Comparison of ENCODE assay signal across 29 cellular contexts in genomic region chr11:64739871-64740270, GRCh38. TPM values are rescaled to one million over a fixed set of nuclear protein-coding genes. Genes with fewer than 3 reads are reported as not detected.
DNase-seq lines count a peak whose midpoint lies in the region; ATAC-seq and TF ChIP-seq lines count a peak whose summit lies in the region.
"Had no signal": no experiment of that assay in that cellular context is flagged by ENCODE, and none has a peak within 500 bp of the region (broad histone marks: within the 10 kb centered on the region; RNA-seq: fewer than 3 reads in every experiment).

No MANE protein-coding gene starts in this region.

- peaks cover 54% of the 10 kb centered on the region for H3K36me3 Mint-ChIP-seq in activated naive CD4-positive, alpha-beta T cell treated with anti-CD3 and anti-CD28 coated beads, Interleukin-2, amount 10 ng/mL, durations not matched to agents 7 days and 5 days
- peaks cover 36 to 58% of the 10 kb centered on the region in 2 donors for H3K36me3 Mint-ChIP-seq in CD4-positive, alpha-beta memory T cell
- H3K36me3 Mint-ChIP-seq in endothelial cell (ENCODE audit: low read depth, unreplicated experiment), result peaks cover 29% of the 10 kb centered on the region
- peaks cover 34% of the 10 kb centered on the region for H3K36me3 Mint-ChIP-seq in stimulated activated effector memory CD8-positive, alpha-beta T cell treated with anti-CD3 and anti-CD28 coated beads, Interleukin-12 subunit alpha, Interleukin-12 subunit beta, amount 100 ng/mL, for 72 hours

- no peak overlapping the region for H3K27ac ChIP-seq in CD4-positive, alpha-beta memory T cell (ENCODE audit: low read depth, low read length)
- H3K27ac ChIP-seq: C4-2B, HL-60, PC-9 had no signal

- no peaks in the 10 kb centered on the region for H3K27me3 Mint-ChIP-seq in activated naive CD4-positive, alpha-beta T cell treated with anti-CD3 and anti-CD28 coated beads, Interleukin-2, amount 10 ng/mL, durations not matched to agents 7 days and 5 days
- H3K27me3 Mint-ChIP-seq in CD4-positive, alpha-beta memory T cell, result no peaks in the 10 kb centered on the region
- H3K27me3 Mint-ChIP-seq in endothelial cell (ENCODE audit: unreplicated experiment), result peaks cover 10% of the 10 kb centered on the region

- POLR2A ChIA-PET in CD4-positive, alpha-beta memory T cell (lab: Charles Lee; ENCODE audit: partially characterized antibody), result interaction anchor here (0.9 to 26.2 kb wide), 5 partner anchors 9 to 63 kb away, joined by 3 to 1500 read pairs (median 4); partner anchors contain the start of genes PYGM and SF1

- H3K4me3 Mint-ChIP-seq in activated naive CD4-positive, alpha-beta T cell treated with anti-CD3 and anti-CD28 coated beads, Interleukin-2, amount 10 ng/mL, durations not matched to agents 7 days and 5 days, result no peak overlapping the region
- H3K4me3 Mint-ChIP-seq in CD4-positive, alpha-beta memory T cell, result peak overlapping the region in 3 of 8 donors; percentile 29 to 83 (median 59)
- peak overlapping the region; percentile 80 for H3K4me3 Mint-ChIP-seq in endothelial cell (ENCODE audit: unreplicated experiment)
- H3K4me3 Mint-ChIP-seq in stimulated activated effector memory CD8-positive, alpha-beta T cell treated with anti-CD3 and anti-CD28 coated beads, Interleukin-12 subunit alpha, Interleukin-12 subunit beta, amount 100 ng/mL, for 72 hours, result no peak overlapping the region

- H3K36me3 ChIP-seq in CD4-positive, alpha-beta memory T cell (ENCODE audit: insufficient read depth, low read length), result peaks cover 52% of the 10 kb centered on the region

- H3K4me1 Mint-ChIP-seq in activated naive CD4-positive, alpha-beta T cell treated with anti-CD3 and anti-CD28 coated beads, Interleukin-2, amount 10 ng/mL, durations not matched to agents 7 days and 5 days, result peaks cover 37% of the 10 kb centered on the region
- H3K4me1 Mint-ChIP-seq in CD4-positive, alpha-beta memory T cell, result peaks cover 19 to 56% (median 33%) of the 10 kb centered on the region in 4 donors
- peaks cover 28% of the 10 kb centered on the region for H3K4me1 Mint-ChIP-seq in endothelial cell (ENCODE audit: unreplicated experiment)
- H3K4me1 Mint-ChIP-seq in stimulated activated effector memory CD8-positive, alpha-beta T cell treated with anti-CD3 and anti-CD28 coated beads, Interleukin-12 subunit alpha, Interleukin-12 subunit beta, amount 100 ng/mL, for 72 hours, result peaks cover 41% of the 10 kb centered on the region

- H3K4me1 ChIP-seq in CD4-positive, alpha-beta memory T cell (ENCODE audit: insufficient read depth, low read length), result peaks cover 38% of the 10 kb centered on the region

- peak overlapping the region; percentile 12 for H3K27ac Mint-ChIP-seq in activated naive CD4-positive, alpha-beta T cell treated with anti-CD3 and anti-CD28 coated beads, Interleukin-2, amount 10 ng/mL, durations not matched to agents 7 days and 5 days
- peak overlapping the region in 5 of 7 donors; percentile 20 to 90 (median 74) for H3K27ac Mint-ChIP-seq in CD4-positive, alpha-beta memory T cell
- no peak overlapping the region for H3K27ac Mint-ChIP-seq in endothelial cell (ENCODE audit: unreplicated experiment)
- H3K27ac Mint-ChIP-seq in stimulated activated effector memory CD8-positive, alpha-beta T cell treated with anti-CD3 and anti-CD28 coated beads, Interleukin-12 subunit alpha, Interleukin-12 subunit beta, amount 100 ng/mL, for 72 hours, result peak overlapping the region; percentile 83

- no peak for DNase-seq in activated naive CD4-positive, alpha-beta T cell treated with anti-CD3 and anti-CD28 coated beads, Interleukin-2, amount 10 ng/mL, durations not matched to agents 7 days and 5 days
- no peak for DNase-seq in activated naive CD4-positive, alpha-beta T cell treated with anti-CD3 and anti-CD28 coated beads, Interleukin-2, amount 50 U/mL, for 16 hours
- DNase-seq in CD4-positive, alpha-beta memory T cell, result no peak
- no peak for DNase-seq in endothelial cell (ENCODE audit: low spot score)
- no peak for DNase-seq in stimulated activated effector memory CD8-positive, alpha-beta T cell treated with anti-CD3 and anti-CD28 coated beads, Interleukin-12 subunit alpha, Interleukin-12 subunit beta, amount 100 ng/mL, for 72 hours (ENCODE audit: low spot score in 2 of 2)
- DNase-seq: COR-L47, DMS 273 treated with DMSO at 0.1 percent for 48 hours, DMS79 treated with DMSO at 0.1 percent for 48 hours, GOT3, KBM-7, MM.1S, NCI-H1048, NCI-H1417 treated with DMSO at 0.1 percent for 48 hours, NCI-H1930, NCI-H2227 treated with DMSO at 0.1 percent for 48 hours, NCI-H510A treated with DMSO at 0.1 percent for 48 hours, NCI-H748 treated with DMSO at 0.1 percent for 48 hours, PC-9, RPMI8226, SIG-M5 had no signal

- ATAC-seq in stimulated activated effector memory CD8-positive, alpha-beta T cell treated with anti-CD3 and anti-CD28 coated beads, Interleukin-12 subunit alpha, Interleukin-12 subunit beta, amount 100 ng/mL, for 72 hours, result no peak
- ATAC-seq in GM21528 (IDR thresholded peaks at IDR 0.05; ENCODE audit: low FRiP score, unreplicated experiment) (no peak), GM18858 (IDR thresholded peaks at IDR 0.05; ENCODE audit: unreplicated experiment) (no peak)
- ATAC-seq: GM12878, HCT116, HepG2, SK-N-SH treated with all-trans-retinoic acid at 6 μM for 48 hours had no signal

- CTCF ChIA-PET in activated naive CD4-positive, alpha-beta T cell treated with anti-CD3 and anti-CD28 coated beads, Interleukin-2, amount 10 ng/mL, durations not matched to agents 7 days and 5 days (lab: Charles Lee), result interaction anchor here (0.6 to 13.4 kb wide), 5 partner anchors 18 to 1655 kb away, joined by 3 to 208 read pairs (median 3); partner anchors contain the start of gene PYGM
- CTCF ChIA-PET in CD4-positive, alpha-beta memory T cell (lab: Charles Lee; ENCODE audit: partially characterized antibody), result interaction anchor here (0.8 to 10.2 kb wide), 3 partner anchors 23 to 33 kb away, joined by 3 to 135 read pairs (median 4); partner anchors contain the start of gene PYGM

- H3K27me3 ChIP-seq in CD4-positive, alpha-beta memory T cell (ENCODE audit: insufficient read depth, low read length), result no peaks in the 10 kb centered on the region

- no peak for TF ChIP-seq CTCF in endothelial cell (IDR thresholded peaks at IDR 0.05; ENCODE audit: unreplicated experiment)

- H3K9me3 Mint-ChIP-seq in activated naive CD4-positive, alpha-beta T cell treated with anti-CD3 and anti-CD28 coated beads, Interleukin-2, amount 10 ng/mL, durations not matched to agents 7 days and 5 days, result no peaks in the 10 kb centered on the region
- H3K9me3 Mint-ChIP-seq in CD4-positive, alpha-beta memory T cell, result no peaks in the 10 kb centered on the region
- no peaks in the 10 kb centered on the region for H3K9me3 Mint-ChIP-seq in endothelial cell (ENCODE audit: unreplicated experiment)
- no peaks in the 10 kb centered on the region for H3K9me3 Mint-ChIP-seq in stimulated activated effector memory CD8-positive, alpha-beta T cell treated with anti-CD3 and anti-CD28 coated beads, Interleukin-12 subunit alpha, Interleukin-12 subunit beta, amount 100 ng/mL, for 72 hours

- H3K9me3 ChIP-seq in CD4-positive, alpha-beta memory T cell (ENCODE audit: control insufficient read depth in 1 of 2, low read length in 2 of 2), result no peaks in the 10 kb centered on the region

- intact Hi-C loops in CD4-positive, alpha-beta memory T cell (cut with micrococcal nuclease), result loop anchor here (10.0 kb wide), 1 partner anchor 375 kb away; the partner anchor contains the start of genes TM7SF2 and ZNHIT2

- H3K4me3 ChIP-seq in CD4-positive, alpha-beta memory T cell (ENCODE audit: low read length in 2 of 2), result no peak overlapping the region
- H3K4me3 ChIP-seq: GM12878, PC-9 had no signal

RNA-seq across cellular contexts. Expression of gene RASGRP2, which starts 4.1 kb away (rescaled TPM):
- total RNA-seq in CD4-positive, alpha-beta memory T cell, result 100 to 1,000 TPM; 440 to 463 TPM
- polyA plus RNA-seq in CD4-positive, alpha-beta memory T cell, result 100 to 1,000 TPM; 177 to 208 TPM
- total RNA-seq in endothelial cell (ENCODE audit: unreplicated experiment), result 139 TPM
- total RNA-seq: HepG2, HT-29 had no signal

RNA-seq across cellular contexts. Expression of gene NRXN2, which starts 16.9 kb away (rescaled TPM):
- total RNA-seq in CD4-positive, alpha-beta memory T cell, result under 1 TPM in 1 of 2 experiments, not detected in 1; 0.30 TPM
- polyA plus RNA-seq in CD4-positive, alpha-beta memory T cell, result not detected
- total RNA-seq in endothelial cell (ENCODE audit: unreplicated experiment), result 11.5 TPM
- total RNA-seq: HepG2, HT-29, PC-9 had no signal
- polyA plus RNA-seq: HepG2 had no signal

RNA-seq across cellular contexts. Expression of gene PYGM, which starts 19.9 kb away (rescaled TPM):
- total RNA-seq in CD4-positive, alpha-beta memory T cell, result 10 to 100 TPM; 10.7 to 11.3 TPM
- polyA plus RNA-seq in CD4-positive, alpha-beta memory T cell, result under 1 TPM in 1 of 2 donors, not detected in 1; 0.38 TPM
- 0.26 TPM for total RNA-seq in endothelial cell (ENCODE audit: unreplicated experiment)

RNA-seq across cellular contexts. Expression of gene SF1, which starts 38.5 kb away (rescaled TPM):
- 100 to 1,000 TPM; 805 to 832 TPM for total RNA-seq in CD4-positive, alpha-beta memory T cell
- polyA plus RNA-seq in CD4-positive, alpha-beta memory T cell, result 100 to 1,000 TPM in 1 of 2 donors, 10 to 100 TPM in 1; 48.3 to 158 TPM
- 322 TPM for total RNA-seq in endothelial cell (ENCODE audit: unreplicated experiment)
